In the genomic region with DNA sequence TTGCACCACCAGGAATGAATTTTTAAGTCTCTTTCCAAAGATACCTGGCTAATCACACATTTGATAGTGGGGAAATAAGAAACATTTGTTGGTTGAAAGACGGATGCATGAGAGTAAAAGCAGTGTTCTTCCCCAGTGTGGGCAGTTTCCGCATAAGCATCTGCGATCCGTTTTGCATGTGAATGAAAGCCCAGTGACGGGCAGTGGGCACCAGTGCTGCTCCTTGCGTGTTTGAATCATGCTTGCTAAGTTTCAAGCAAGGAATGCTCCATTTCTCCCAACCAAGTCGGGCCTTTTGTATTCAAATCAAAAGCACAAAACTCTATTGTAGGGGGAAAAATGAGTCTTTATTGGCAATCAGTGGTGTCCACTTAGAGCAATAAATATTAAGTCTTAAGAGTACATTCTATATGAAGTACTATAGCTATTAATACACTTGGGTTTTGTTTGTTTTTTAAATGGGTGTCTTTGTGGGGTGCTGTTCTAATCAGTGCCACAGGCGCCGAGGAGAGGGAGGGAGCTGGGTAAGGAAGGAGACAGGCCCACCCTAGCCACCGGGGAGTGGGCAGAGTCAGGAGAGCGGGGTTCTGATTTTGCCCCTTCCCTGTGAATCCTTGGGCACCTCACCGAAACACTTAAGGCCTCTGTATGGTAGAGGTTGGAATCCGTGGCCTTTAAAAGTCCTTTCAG, we compare ENCODE assay signal across 8 cellular contexts. TPM values are rescaled to one million over a fixed set of nuclear protein-coding genes. Genes with fewer than 3 reads are reported as not detected.
DNase-seq lines count a peak whose midpoint lies in the region; ATAC-seq, FAIRE-seq and TF ChIP-seq lines count a peak whose summit lies in the region.

No MANE protein-coding gene starts in this region.

- H3K36me3 Mint-ChIP-seq in central memory CD8-positive, alpha-beta T cell (ENCODE audit: insufficient read depth) = peaks cover 4% of the 10 kb centered on the region

- peak; percentile 44 for DNase-seq in right atrium auricular region (ENCODE audit: low spot score)
- no peak for DNase-seq in Right ventricle myocardium superior
- DNase-seq in central memory CD8-positive, alpha-beta T cell (ENCODE audit: low spot score in 2 of 2) = no peak
- DNase-seq in uterus = no peak
- DNase-seq in NCI-H446 treated with DMSO at 0.1 percent for 48 hours (lab: John Stamatoyannopoulos, UW) = no peak
- DNase-seq in HTR-8/SVneo (ENCODE audit: insufficient read length, low spot score) = no peak
- DNase-seq in NOMO-1 treated with DMSO at 0.1 percent for 48 hours (lab: John Stamatoyannopoulos, UW; ENCODE audit: unreplicated experiment) = no peak

- peak overlapping the region; percentile 90 to 93 for H3K27ac ChIP-seq in right atrium auricular region
- peak overlapping the region; percentile 79 to 81 for H3K27ac ChIP-seq in mucosa of rectum (ENCODE audit: low read depth in 2 of 2, low read length in 2 of 2)
- peak overlapping the region; percentile 88 to 95 for H3K27ac ChIP-seq in uterus

- peak overlapping the region; percentile 36 for H3K27ac Mint-ChIP-seq in central memory CD8-positive, alpha-beta T cell (ENCODE audit: low read depth)

- H3K9me3 Mint-ChIP-seq in central memory CD8-positive, alpha-beta T cell = no peaks in the 10 kb centered on the region

- H3K36me3 ChIP-seq in right atrium auricular region (no peaks in the 10 kb centered on the region), mucosa of rectum (ENCODE audit: control insufficient read depth in 2 of 2, insufficient read depth in 2 of 2, low read length in 2 of 2) (no peaks in the 10 kb centered on the region), uterus (no peaks in the 10 kb centered on the region)

- H3K4me3 ChIP-seq in right atrium auricular region = peak overlapping the region; percentile 64 to 85
- H3K4me3 ChIP-seq in mucosa of rectum (ENCODE audit: low read length in 2 of 2) = peak overlapping the region; percentile 74 to 86
- H3K4me3 ChIP-seq in uterus = peak overlapping the region; percentile 56 to 66

- intact Hi-C loops in Right ventricle myocardium superior (cut with DNase I) = no loop called here
- intact Hi-C loops in uterus (cut with DNase I; ENCODE audit: low total_unique reads) = no loop called here

- ATAC-seq in Right ventricle myocardium superior (ENCODE audit: poor library complexity) = no peak
- no peak for ATAC-seq in central memory CD8-positive, alpha-beta T cell (replicated peaks; ENCODE audit: extremely low read depth, poor library complexity, severe bottlenecking)

- peak overlapping the region in 1 of 2 donors; percentile 82 for H3K9ac ChIP-seq in mucosa of rectum (ENCODE audit: low read depth in 1 of 2, low read length in 2 of 2)

- no peaks in the 10 kb centered on the region for H3K27me3 ChIP-seq in right atrium auricular region
- no peaks in the 10 kb centered on the region for H3K27me3 ChIP-seq in mucosa of rectum (ENCODE audit: control insufficient read depth in 2 of 2, insufficient read depth in 2 of 2, low read length in 2 of 2)
- no peaks in the 10 kb centered on the region for H3K27me3 ChIP-seq in uterus

- TF ChIP-seq CTCF in right atrium auricular region (IDR thresholded peaks at IDR 0.05) (no peak), uterus (IDR thresholded peaks at IDR 0.05) (no peak)

- TF ChIP-seq POLR2A in uterus (IDR thresholded peaks at IDR 0.05) = no peak

- H3K4me1 Mint-ChIP-seq in central memory CD8-positive, alpha-beta T cell = peaks cover 6% of the 10 kb centered on the region

- H3K4me3 Mint-ChIP-seq in central memory CD8-positive, alpha-beta T cell = no peak overlapping the region

- peaks cover 0 to 35% of the 10 kb centered on the region in 2 donors for H3K4me1 ChIP-seq in right atrium auricular region
- peaks cover 13 to 20% of the 10 kb centered on the region in 2 donors for H3K4me1 ChIP-seq in mucosa of rectum (ENCODE audit: control insufficient read depth in 2 of 2, insufficient read depth in 2 of 2, low read length in 2 of 2)
- peaks cover 0 to 4% of the 10 kb centered on the region in 2 donors for H3K4me1 ChIP-seq in uterus

- no peak for FAIRE-seq in HTR-8/SVneo (lab: Jason Lieb, UNC)

- H3K9me3 ChIP-seq in right atrium auricular region (no peaks in the 10 kb centered on the region), mucosa of rectum (ENCODE audit: control insufficient read depth in 2 of 2, low read length in 2 of 2) (no peaks in the 10 kb centered on the region), uterus (no peaks in the 10 kb centered on the region)

- H3K27me3 Mint-ChIP-seq in central memory CD8-positive, alpha-beta T cell = peaks cover 12% of the 10 kb centered on the region

RNA-seq across cellular contexts. Expression of a gene that starts 0.8 kb away (rescaled TPM):
- total RNA-seq in right atrium auricular region (100 to 1,000 TPM; 129 to 141 TPM), Right ventricle myocardium superior (81.5 TPM), uterus (100 to 1,000 TPM in 2 of 4 donors, 10 to 100 TPM in 2; 32.4 to 134 (median 88.8) TPM)
